ENCODE assay signal across 8 cellular contexts in the genomic region with DNA sequence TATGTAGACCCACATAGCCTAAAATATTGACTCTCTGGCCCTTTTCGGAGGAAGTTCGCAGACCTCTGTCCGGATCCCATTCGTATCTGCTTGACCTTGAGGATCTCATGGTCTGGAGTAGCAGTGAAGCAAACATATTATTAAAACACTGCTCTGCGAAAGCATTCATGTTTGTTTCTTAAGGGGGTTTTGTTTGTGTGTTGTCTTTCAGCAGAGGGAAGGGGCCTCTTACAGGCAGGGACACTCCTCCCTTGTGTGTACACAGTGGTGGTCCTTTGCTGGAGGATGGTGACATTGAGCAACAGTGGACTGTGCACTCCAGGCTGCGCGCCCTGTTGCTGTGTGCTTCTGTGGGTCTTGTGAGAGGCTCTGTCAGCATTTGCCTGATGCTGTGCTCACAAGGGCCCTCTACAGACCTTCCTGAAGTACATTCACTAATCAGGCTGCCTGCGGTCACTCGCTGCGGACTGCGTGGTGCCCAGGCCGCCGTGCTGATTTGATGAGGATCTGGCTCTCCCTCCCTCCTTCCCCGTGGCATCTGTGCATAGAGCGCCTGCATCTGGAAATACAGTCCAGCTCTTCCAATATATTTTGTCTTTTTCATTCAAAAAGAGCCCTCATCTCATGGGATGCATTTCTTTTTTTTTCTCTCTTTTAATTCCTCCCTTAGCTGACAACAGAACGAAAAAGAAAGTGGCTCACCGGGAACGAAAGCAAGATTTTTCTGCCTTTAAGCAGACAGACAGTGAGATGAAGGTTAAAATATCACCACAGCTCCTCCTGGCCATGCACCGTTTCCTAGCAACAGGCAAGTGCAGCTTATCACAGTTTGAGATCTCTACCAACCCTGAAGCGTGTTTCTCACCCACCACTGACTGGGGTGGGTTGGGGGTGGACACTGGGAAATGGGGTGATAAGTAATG.
DNase-seq lines count a peak whose midpoint lies in the region; ATAC-seq, FAIRE-seq and TF ChIP-seq lines count a peak whose summit lies in the region.

No MANE protein-coding gene starts in this region.

- DNase-seq in CD14-positive monocyte (ENCODE audit: low spot score) (peak; percentile 55), HTR-8/SVneo (ENCODE audit: insufficient read length, low spot score) (peak; percentile 37), WERI-Rb-1 (peak; percentile 72), cerebellar cortex (ENCODE audit: low spot score) (peak; percentile 89), kidney tubule cell (ENCODE audit: low spot score) (peak; percentile 82), NCI-H345 (lab: John Stamatoyannopoulos, UW) (no peak)
- DNase-seq in stimulated activated CD4-positive, alpha-beta T cell treated with anti-CD3 and anti-CD28 coated beads, Interleukin-2, amount 100 ng/mL, for 4 hours (ENCODE audit: low read depth): peak; percentile 10

- H3K27ac ChIP-seq in WERI-Rb-1: no peak overlapping the region

- intact Hi-C loops in CD14-positive monocyte (cut with micrococcal nuclease): no loop called here

- peak; percentile 71 for ATAC-seq in GM19455 (IDR thresholded peaks at IDR 0.05; ENCODE audit: unreplicated experiment)

- H3K36me3 Mint-ChIP-seq in CD14-positive monocyte: peaks cover 0 to 13% of the 10 kb centered on the region in 2 donors

- H3K4me1 Mint-ChIP-seq in CD14-positive monocyte: peaks cover 38% of the 10 kb centered on the region

- TF ChIP-seq CTCF in CD14-positive monocyte (IDR thresholded peaks at IDR 0.05) (peak; percentile 35), WERI-Rb-1 (IDR thresholded peaks at IDR 0.05; ENCODE audit: low read depth, low read length) (peak; percentile 74)

- no peaks in the 10 kb centered on the region for H3K27me3 ChIP-seq in WERI-Rb-1 (ENCODE audit: insufficient read depth, low read depth, severe bottlenecking)

- no peak for FAIRE-seq in HTR-8/SVneo (lab: Jason Lieb, UNC)

- peaks cover 0 to 3% (median 0%) of the 10 kb centered on the region in 7 donors for H3K9me3 Mint-ChIP-seq in CD14-positive monocyte

- H3K36me3 ChIP-seq in WERI-Rb-1: no peaks in the 10 kb centered on the region

- H3K9me3 ChIP-seq in WERI-Rb-1 (ENCODE audit: severe bottlenecking): no peaks in the 10 kb centered on the region

- H3K27me3 Mint-ChIP-seq in CD14-positive monocyte (ENCODE audit: low read depth in 3 of 3): peaks cover 1 to 2% (median 2%) of the 10 kb centered on the region in 3 donors

- H3K27ac Mint-ChIP-seq in CD14-positive monocyte: peak overlapping the region in 2 of 7 donors; percentile 8 to 59

- H3K4me3 Mint-ChIP-seq in CD14-positive monocyte: peak overlapping the region; percentile 81 to 93

- no peak overlapping the region for H3K4me3 ChIP-seq in WERI-Rb-1 (ENCODE audit: low read depth, low read length)
